9 cellular contexts compared by ENCODE assay signal in genomic region chr10:29941476-29941875, GRCh38.
"Had no signal": no experiment of that assay in that cellular context is flagged by ENCODE, and none has a peak within 500 bp of the region (broad histone marks: within the 10 kb centered on the region; RNA-seq: fewer than 3 reads in every experiment).

No MANE protein-coding gene starts in this region.

- ATAC-seq: GM23338, HCT116 had no signal

- H2AFZ ChIP-seq: GM23248, GM23338 had no signal

- H3K4me2 ChIP-seq: GM23338 had no signal

- H3K9ac ChIP-seq: GM23248 had no signal

- H3K4me3 ChIP-seq: GM23248, GM23338, HAP-1 had no signal

- H3K27ac ChIP-seq: GM23248 had no signal

- H3K4me1 ChIP-seq: HAP-1 had no signal

- H3K36me3 ChIP-seq: HAP-1 had no signal

- DNase-seq: GM23248, GOT3, H7, H9, HCEC 1CT, HFFc6 had no signal

- H3K9me3 ChIP-seq: HAP-1 had no signal
